In genomic region chr1:177425241-177425640, GRCh38 we compare ENCODE assay signal across 19 cellular contexts.
"Had no signal": no experiment of that assay in that cellular context is flagged by ENCODE, and none has a peak within 500 bp of the region (broad histone marks: within the 10 kb centered on the region; RNA-seq: fewer than 3 reads in every experiment).

No MANE protein-coding gene starts in this region.

- H3K4me1 ChIP-seq: SJCRH30 had no signal

- H3K36me3 ChIP-seq: SJCRH30 had no signal

- H3K27ac ChIP-seq: SJCRH30 had no signal

- ATAC-seq: HepG2, SK-N-SH treated with all-trans-retinoic acid at 6 μM for 48 hours had no signal

- H3K27me3 ChIP-seq: SJCRH30 had no signal

- DNase-seq: IMR-90, Karpas-422, KG1, MM.1S, NCI-H1105, NCI-H1417 treated with DMSO at 0.1 percent for 48 hours, NCI-H146, NCI-H1694 treated with DMSO at 0.1 percent for 48 hours, NCI-H1930, NCI-H2081, NCI-H2107, NCI-H2227 treated with DMSO at 0.1 percent for 48 hours, NCI-H69, NCI-H774, RPMI8226, SHP77 treated with DMSO at 0.1 percent for 48 hours, SJCRH30 had no signal

- H3K9me3 ChIP-seq: SJCRH30 had no signal

- H3K4me3 ChIP-seq: SJCRH30 had no signal
